Comparison of ENCODE assay signal across 8 cellular contexts in the genomic region with DNA sequence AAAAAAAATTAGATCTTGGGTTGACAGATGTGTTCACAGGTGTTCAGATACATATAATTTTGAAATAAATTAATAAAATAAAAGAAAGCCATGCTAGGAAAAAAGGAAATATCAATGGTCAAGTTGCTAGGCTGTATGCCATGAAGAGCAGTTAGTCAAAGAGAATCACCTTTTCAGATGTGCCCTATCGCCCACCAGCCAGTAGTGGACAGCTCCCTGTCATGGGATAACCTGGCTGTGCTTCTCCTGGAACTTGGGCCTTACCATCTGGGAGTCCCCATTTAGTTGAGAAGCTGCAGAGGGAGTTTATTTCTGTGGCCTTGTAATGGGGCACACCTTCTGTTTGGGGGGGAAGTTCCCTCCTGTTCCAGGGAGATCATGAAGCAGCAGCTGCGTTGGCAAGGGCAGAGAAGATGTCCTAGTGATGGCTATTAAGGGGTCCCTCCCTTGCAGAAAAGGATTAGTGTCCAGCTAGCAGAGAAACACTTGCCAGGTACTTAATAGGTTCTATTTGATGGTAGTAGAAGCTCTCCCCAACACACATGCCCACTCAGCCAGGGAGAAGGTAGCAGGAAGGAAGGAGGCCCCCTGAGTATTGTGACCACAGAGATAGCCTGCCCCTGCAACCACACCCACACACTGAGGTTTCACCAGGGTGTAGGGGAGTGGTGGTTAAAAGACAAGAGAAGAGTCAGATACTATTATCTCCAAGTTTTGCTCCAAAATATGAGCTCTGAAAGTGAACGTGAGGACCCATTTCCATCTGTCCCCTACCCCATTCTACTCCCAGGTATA.
A peak's percentile ranks its signal among the peaks of the same experiment; 100 is the strongest.
DNase-seq lines count a peak whose midpoint lies in the region; ATAC-seq and TF ChIP-seq lines count a peak whose summit lies in the region.

No MANE protein-coding gene starts in this region.

- peak overlapping the region; percentile 31 for H3K4me3 ChIP-seq in CD8-positive, alpha-beta T cell (ENCODE audit: low read depth, low read length)

- no peak for TF ChIP-seq CTCF in CD8-positive, alpha-beta T cell (IDR thresholded peaks at IDR 0.05)
- TF ChIP-seq CTCF in activated B cell treated with CpG ODN at 0.5 μM for 24 hours (IDR thresholded peaks at IDR 0.05) (no peak), CD14-positive monocyte (IDR thresholded peaks at IDR 0.05) (no peak)

- no peaks in the 10 kb centered on the region for H3K36me3 ChIP-seq in CD8-positive, alpha-beta T cell (ENCODE audit: insufficient read depth, low read length)

- H3K4me1 Mint-ChIP-seq in CD8-positive, alpha-beta T cell (ENCODE audit: low read depth), result peaks cover 63% of the 10 kb centered on the region
- H3K4me1 Mint-ChIP-seq in activated B cell treated with CpG ODN at 0.5 μM for 24 hours, result peaks cover 65% of the 10 kb centered on the region
- H3K4me1 Mint-ChIP-seq in CD14-positive monocyte, result peaks cover 24% of the 10 kb centered on the region

- intact Hi-C loops in CD8-positive, alpha-beta T cell (cut with DNase I, micrococcal nuclease), result loop anchor here in 1 of 2 experiments (1.0 kb wide), 1 partner anchor 7 kb away; no protein-coding TSS in a partner anchor
- intact Hi-C loops in activated B cell treated with CpG ODN at 0.5 μM for 24 hours (cut with micrococcal nuclease) (loop anchor here (2.0 to 5.0 kb wide), 2 partner anchors 99 to 117 kb away; partner anchors contain the start of gene B3GNT2), CD14-positive monocyte (cut with micrococcal nuclease) (no loop called here)

- peak overlapping the region; percentile 14 for H3K27ac ChIP-seq in CD8-positive, alpha-beta T cell (ENCODE audit: low read depth, low read length)

- peak overlapping the region; percentile 89 for H3K27ac Mint-ChIP-seq in CD8-positive, alpha-beta T cell
- peak overlapping the region; percentile 72 for H3K27ac Mint-ChIP-seq in activated B cell treated with CpG ODN at 0.5 μM for 24 hours
- H3K27ac Mint-ChIP-seq in CD14-positive monocyte, result peak overlapping the region in 2 of 7 donors; percentile 41 to 63

- H3K9me3 ChIP-seq in CD8-positive, alpha-beta T cell (ENCODE audit: low read length), result no peaks in the 10 kb centered on the region

- POLR2A ChIA-PET in CD8-positive, alpha-beta T cell (lab: Charles Lee), result interaction anchor here (0.6 to 1.9 kb wide), 6 partner anchors 8 to 968 kb away, joined by 3 to 11 read pairs (median 4); no protein-coding TSS in a partner anchor
- POLR2A ChIA-PET in activated B cell treated with CpG ODN at 0.5 μM for 24 hours (lab: Charles Lee), result interaction anchor here (0.7 to 1.3 kb wide), 3 partner anchors 8 to 27 kb away, joined by 3 to 4 read pairs (median 3); no protein-coding TSS in a partner anchor

- CTCF ChIA-PET in CD8-positive, alpha-beta T cell (lab: Charles Lee), result interaction anchor here (1.1 to 2.5 kb wide), 2 partner anchors 12 to 35 kb away, joined by 4 to 7 read pairs; no protein-coding TSS in a partner anchor
- CTCF ChIA-PET in activated B cell treated with CpG ODN at 0.5 μM for 24 hours (lab: Charles Lee), result interaction anchor here (1.3 kb wide), 1 partner anchor 13 kb away, joined by 3 read pairs; no protein-coding TSS in a partner anchor

- no peaks in the 10 kb centered on the region for H3K36me3 Mint-ChIP-seq in CD8-positive, alpha-beta T cell
- H3K36me3 Mint-ChIP-seq in activated B cell treated with CpG ODN at 0.5 μM for 24 hours (ENCODE audit: low read depth) (no peaks in the 10 kb centered on the region), CD14-positive monocyte (no peaks in the 10 kb centered on the region)

- DNase-seq in CD8-positive, alpha-beta T cell, result peak in 6 of 7 experiments; percentile 19 to 72 (median 30)
- DNase-seq in activated B cell treated with CpG ODN at 0.5 μM for 24 hours (peak; percentile 32), CD14-positive monocyte (ENCODE audit: low spot score) (no peak), hypothalamus (lab: John Stamatoyannopoulos, UW) (no peak), NCI-H2227 treated with DMSO at 0.1 percent for 48 hours (lab: John Stamatoyannopoulos, UW) (no peak)
- no peak for DNase-seq in activated effector memory CD4-positive, alpha-beta T cell treated with Interleukin-2 at 50 U/mL for 16 hours

- H3K4me3 Mint-ChIP-seq in CD8-positive, alpha-beta T cell, result peak overlapping the region; percentile 71
- H3K4me3 Mint-ChIP-seq in activated B cell treated with CpG ODN at 0.5 μM for 24 hours (peak overlapping the region; percentile 63), CD14-positive monocyte (no peak overlapping the region)

- no peaks in the 10 kb centered on the region for H3K9me3 Mint-ChIP-seq in CD8-positive, alpha-beta T cell
- H3K9me3 Mint-ChIP-seq in activated B cell treated with CpG ODN at 0.5 μM for 24 hours (no peaks in the 10 kb centered on the region), CD14-positive monocyte (peaks cover 0 to 1% (median 0%) of the 10 kb centered on the region in 7 donors)

- peak; percentile 81 for ATAC-seq in CD8-positive, alpha-beta T cell
- peak; percentile 74 for ATAC-seq in GM19351 (IDR thresholded peaks at IDR 0.05; ENCODE audit: unreplicated experiment)
- peak; percentile 72 for ATAC-seq in HG03103 (IDR thresholded peaks at IDR 0.05; ENCODE audit: low read depth, unreplicated experiment)
- peak; percentile 99 for ATAC-seq in activated B cell treated with CpG ODN at 0.5 μM for 24 hours (ENCODE audit: low read depth)

- no peaks in the 10 kb centered on the region for H3K27me3 Mint-ChIP-seq in CD8-positive, alpha-beta T cell (ENCODE audit: low read depth)
- H3K27me3 Mint-ChIP-seq in activated B cell treated with CpG ODN at 0.5 μM for 24 hours, result no peaks in the 10 kb centered on the region
- peaks cover 4 to 8% (median 6%) of the 10 kb centered on the region in 3 donors for H3K27me3 Mint-ChIP-seq in CD14-positive monocyte (ENCODE audit: low read depth in 3 of 3)

- peaks cover 48% of the 10 kb centered on the region for H3K4me1 ChIP-seq in CD8-positive, alpha-beta T cell (ENCODE audit: insufficient read depth, low read length)

- no peaks in the 10 kb centered on the region for H3K27me3 ChIP-seq in CD8-positive, alpha-beta T cell (ENCODE audit: insufficient read depth, low read length)

Comparison
In these comparisons a context has a peak if more than half of its experiments do, and no peak if none do; other contexts are left out.
1. DNase-seq: peak in CD8-positive, alpha-beta T cell (6 of 7) and activated B cell treated with CpG ODN at 0.5 μM for 24 hours (single experiment); none in CD14-positive monocyte (single experiment), activated effector memory CD4-positive, alpha-beta T cell treated with Interleukin-2 at 50 U/mL for 16 hours (single experiment), hypothalamus (0 of 51) and NCI-H2227 treated with DMSO at 0.1 percent for 48 hours (single experiment).
2. H3K4me3 Mint-ChIP-seq: peak in CD8-positive, alpha-beta T cell (single experiment) and activated B cell treated with CpG ODN at 0.5 μM for 24 hours (single experiment); none in CD14-positive monocyte (0 of 2).
3. Peak in every context shown above with its lines, with median percentiles within 50 percentile points of each other: ATAC-seq.